ENCODE assay signal across 22 cellular contexts in genomic region chr13:90591927-90592268, GRCh38.
DNase-seq lines count a peak whose midpoint lies in the region; ATAC-seq, FAIRE-seq and TF ChIP-seq lines count a peak whose summit lies in the region.
"Had no signal": no experiment of that assay in that cellular context is flagged by ENCODE, and none has a peak within 500 bp of the region (broad histone marks: within the 10 kb centered on the region; RNA-seq: fewer than 3 reads in every experiment).

No MANE protein-coding gene starts in this region.

- no peak overlapping the region for H3K9ac ChIP-seq in mesendoderm (ENCODE audit: low read length)

- peak overlapping the region; percentile 9 for H3K4ac ChIP-seq in mesendoderm (ENCODE audit: low read depth, low read length)

- H3K18ac ChIP-seq in mesendoderm (ENCODE audit: low read length) = peak overlapping the region; percentile 14

- TF ChIP-seq CTCF in bronchial epithelial cell (IDR thresholded peaks at IDR 0.05; ENCODE audit: insufficient read depth, low read length, severe bottlenecking) = no peak

- no peak overlapping the region for H4K5ac ChIP-seq in mesendoderm (ENCODE audit: low read length)

- no peak overlapping the region for H2AK5ac ChIP-seq in mesendoderm (ENCODE audit: low read length)

- H4K8ac ChIP-seq in mesendoderm (ENCODE audit: low read depth, low read length) = no peak overlapping the region

- no peaks in the 10 kb centered on the region for H3K27me3 ChIP-seq in bronchial epithelial cell (ENCODE audit: control insufficient read depth, insufficient read depth, low read length)
- H3K27me3 ChIP-seq in mesendoderm (ENCODE audit: insufficient read depth, low read length, poor library complexity) = no peaks in the 10 kb centered on the region
- H3K27me3 ChIP-seq: ascending aorta, gastrocnemius medialis had no signal

- no peak for ATAC-seq in GM21717 (IDR thresholded peaks at IDR 0.05; ENCODE audit: unreplicated experiment)
- ATAC-seq: activated T-cell treated with anti-CD3 and anti-CD28 coated beads, Interleukin-2, amount 50 U/mL, for 4 hours; gastrocnemius medialis; stimulated activated naive CD8-positive, alpha-beta T cell treated with anti-CD3 and anti-CD28 coated beads, Interleukin-15, Interleukin-2, amounts not matched to agents 100 U/mL and 50 U/mL, for 24 hours had no signal

- FAIRE-seq in bronchial epithelial cell (lab: Jason Lieb, UNC) = no peak

- H3K79me2 ChIP-seq in mesendoderm (ENCODE audit: control insufficient read depth, insufficient read depth, low read length) = no peaks in the 10 kb centered on the region

- H3K23ac ChIP-seq in mesendoderm (ENCODE audit: low read length) = no peak overlapping the region

- peak overlapping the region; percentile 54 for H2BK5ac ChIP-seq in mesendoderm (ENCODE audit: low read length)

- H3K4me3 ChIP-seq in bronchial epithelial cell (ENCODE audit: low read depth, low read length) = no peak overlapping the region
- no peak overlapping the region for H3K4me3 ChIP-seq in mesendoderm (ENCODE audit: low read length)
- H3K4me3 ChIP-seq: ascending aorta, gastrocnemius medialis had no signal

- no peaks in the 10 kb centered on the region for H3K4me1 ChIP-seq in mesendoderm (ENCODE audit: control insufficient read depth, low read depth, low read length)
- H3K4me1 ChIP-seq: ascending aorta, gastrocnemius medialis had no signal

- no peak overlapping the region for H3K56ac ChIP-seq in mesendoderm (ENCODE audit: low read length)

- H2BK120ac ChIP-seq in mesendoderm (ENCODE audit: low read depth, low read length) = peak overlapping the region; percentile 88

- H3K79me1 ChIP-seq in mesendoderm (ENCODE audit: low read length) = no peaks in the 10 kb centered on the region

- H3K4me2 ChIP-seq in mesendoderm (ENCODE audit: low read length) = no peak overlapping the region

- peak in 74 of 76 experiments; percentile 4 to 87 (median 57) for DNase-seq in HUDEP-2 (lab: John Stamatoyannopoulos, UW; ENCODE audit: unreplicated experiment in 76 of 76)
- peak; percentile 94 for DNase-seq in OCI-M1 (lab: John Stamatoyannopoulos, UW)
- DNase-seq in bronchial epithelial cell (ENCODE audit: low read depth) = peak; percentile 38
- DNase-seq in mesendoderm = peak; percentile 59
- no peak for DNase-seq in NCI-H1694 (lab: John Stamatoyannopoulos, UW)
- DNase-seq in NCI-H1417 treated with DMSO at 0.1 percent for 48 hours (lab: John Stamatoyannopoulos, UW) = no peak
- DNase-seq: activated T-cell treated with anti-CD3 and anti-CD28 coated beads, Interleukin-2, amount 50 U/mL, for 4 hours; CD4-positive, alpha-beta memory T cell; DMS153; gastrocnemius medialis; hypothalamus; Kasumi-1; NCI-H1105 treated with DMSO at 0.1 percent for 48 hours; NCI-H774; Right ventricle myocardium superior; stimulated activated CD4-positive, alpha-beta T cell treated with anti-CD3 and anti-CD28 coated beads, Interleukin-12 subunit alpha, Interleukin-12 subunit beta, amount 100 ng/mL, for 4 hours; stimulated activated CD4-positive, alpha-beta T cell treated with anti-CD3 and anti-CD28 coated beads, Interleukin-4, amount 100 ng/mL, for 4 hours; stimulated activated naive CD8-positive, alpha-beta T cell treated with anti-CD3 and anti-CD28 coated beads, Interleukin-15, Interleukin-2, amounts not matched to agents 100 U/mL and 50 U/mL, for 24 hours; SW 1271 had no signal

- WGBS in mesendoderm (ENCODE audit: extremely low coverage, insufficient coverage, low lambda C conversion rate) = no CpG with 5 or more reads among the region's 2 CpGs

- no peak overlapping the region for H2BK15ac ChIP-seq in mesendoderm (replicated peaks; ENCODE audit: low read depth)

- H3K36me3 ChIP-seq in bronchial epithelial cell (ENCODE audit: control insufficient read depth, insufficient read depth, low read length) (no peaks in the 10 kb centered on the region), mesendoderm (ENCODE audit: control insufficient read depth, insufficient read depth, low read length) (no peaks in the 10 kb centered on the region)
- H3K36me3 ChIP-seq: ascending aorta, gastrocnemius medialis had no signal

- H3K27ac ChIP-seq in mesendoderm (ENCODE audit: low read depth, low read length) = peak overlapping the region; percentile 57
- H3K27ac ChIP-seq: ascending aorta, epithelial cell of prostate, gastrocnemius medialis had no signal

Comparison
In these comparisons a context has a peak if more than half of its experiments do, and no peak if none do; other contexts are left out.
1. DNase-seq: peak in HUDEP-2 (74 of 76), OCI-M1 (single experiment), bronchial epithelial cell (single experiment) and mesendoderm (single experiment); none in NCI-H1694 (single experiment) and NCI-H1417 treated with DMSO at 0.1 percent for 48 hours (single experiment).